Comparison of ENCODE assay signal across 12 cellular contexts in genomic region chr1:212754193-212754592, GRCh38. TPM values are rescaled to one million over a fixed set of nuclear protein-coding genes. Genes with fewer than 3 reads are reported as not detected.
DNase-seq lines count a peak whose midpoint lies in the region; ATAC-seq, FAIRE-seq and TF ChIP-seq lines count a peak whose summit lies in the region.
"Had no signal": no experiment of that assay in that cellular context is flagged by ENCODE, and none has a peak within 500 bp of the region (broad histone marks: within the 10 kb centered on the region; RNA-seq: fewer than 3 reads in every experiment).

No MANE protein-coding gene starts in this region.

- H3K27me3 ChIP-seq in esophagus squamous epithelium = no peaks in the 10 kb centered on the region

- no peak overlapping the region for H3K27ac ChIP-seq in esophagus squamous epithelium

- CTCF ChIA-PET in activated CD8-positive, alpha-beta T cell treated with anti-CD3 and anti-CD28 coated beads for 36 hours (lab: Charles Lee) = interaction anchor here (0.8 to 2.4 kb wide), 7 partner anchors 9 to 146 kb away, joined by 3 to 13 read pairs (median 3); partner anchors contain the start of gene ATF3

- POLR2A ChIA-PET in activated CD8-positive, alpha-beta T cell treated with anti-CD3 and anti-CD28 coated beads for 36 hours (lab: Charles Lee) = interaction anchor here (1.2 kb wide), 2 partner anchors 23 to 37 kb away, joined by 3 read pairs; no protein-coding TSS in a partner anchor

- TF ChIP-seq POLR2A in esophagus squamous epithelium (IDR thresholded peaks at IDR 0.05) = no peak
- no peak for TF ChIP-seq POLR2A in H54 (IDR thresholded peaks at IDR 0.05; ENCODE audit: low read depth, low read length)

- H3K36me3 Mint-ChIP-seq in CD14-positive monocyte = peaks cover 9 to 11% of the 10 kb centered on the region in 2 donors
- peaks cover 4% of the 10 kb centered on the region for H3K36me3 Mint-ChIP-seq in activated CD8-positive, alpha-beta T cell treated with anti-CD3 and anti-CD28 coated beads for 36 hours (ENCODE audit: low read depth)

- H3K27ac Mint-ChIP-seq in CD14-positive monocyte = peak overlapping the region; percentile 13 to 88 (median 84)
- peak overlapping the region; percentile 19 for H3K27ac Mint-ChIP-seq in activated CD8-positive, alpha-beta T cell treated with anti-CD3 and anti-CD28 coated beads for 36 hours

- intact Hi-C loops in CD14-positive monocyte (cut with micrococcal nuclease) (loop anchor here (5.0 kb wide), 3 partner anchors 38 to 103 kb away; partner anchors contain the start of genes NSL1 (in 2 of the 2), TATDN3 (in 2 of the 2) and FLVCR1 (in 1 of the 2)), esophagus squamous epithelium (cut with DNase I) (no loop called here)
- intact Hi-C loops in activated CD8-positive, alpha-beta T cell treated with anti-CD3 and anti-CD28 coated beads for 36 hours (cut with micrococcal nuclease) = loop anchor here (5.0 kb wide), 1 partner anchor 52 kb away; no protein-coding TSS in a partner anchor

- no peaks in the 10 kb centered on the region for H3K9me3 ChIP-seq in esophagus squamous epithelium

- H3K4me3 Mint-ChIP-seq in CD14-positive monocyte = peak overlapping the region in 1 of 2 donors; percentile 28
- no peak overlapping the region for H3K4me3 Mint-ChIP-seq in activated CD8-positive, alpha-beta T cell treated with anti-CD3 and anti-CD28 coated beads for 36 hours

- H3K4me1 ChIP-seq in esophagus squamous epithelium = peaks cover 0 to 38% (median 12%) of the 10 kb centered on the region in 3 donors

- TF ChIP-seq CTCF in CD14-positive monocyte (IDR thresholded peaks at IDR 0.05) (no peak), esophagus squamous epithelium (IDR thresholded peaks at IDR 0.05) (no peak)
- TF ChIP-seq CTCF in activated CD8-positive, alpha-beta T cell treated with anti-CD3 and anti-CD28 coated beads for 36 hours (IDR thresholded peaks at IDR 0.05) = no peak

- peak; percentile 44 for ATAC-seq in GM18907 (IDR thresholded peaks at IDR 0.05; ENCODE audit: unreplicated experiment)
- ATAC-seq in HG03159 (IDR thresholded peaks at IDR 0.05; ENCODE audit: unreplicated experiment) = peak; percentile 53
- no peak for ATAC-seq in activated CD8-positive, alpha-beta T cell treated with anti-CD3 and anti-CD28 coated beads for 36 hours

- no peak overlapping the region for H3K4me3 ChIP-seq in esophagus squamous epithelium

- WGBS in esophagus squamous epithelium, 2 donors = 49 to 67% methylated on average over 7 to 8 of the region's 8 CpGs

- H3K27me3 Mint-ChIP-seq in CD14-positive monocyte (ENCODE audit: low read depth in 3 of 3) = peaks cover 0 to 2% (median 0%) of the 10 kb centered on the region in 3 donors
- no peaks in the 10 kb centered on the region for H3K27me3 Mint-ChIP-seq in activated CD8-positive, alpha-beta T cell treated with anti-CD3 and anti-CD28 coated beads for 36 hours

- no peak for DNase-seq in CD14-positive monocyte (ENCODE audit: low spot score)
- DNase-seq in activated CD8-positive, alpha-beta T cell treated with anti-CD3 and anti-CD28 coated beads for 36 hours = no peak
- DNase-seq in SIG-M5 (lab: John Stamatoyannopoulos, UW) = no peak
- no peak for DNase-seq in esophagus squamous epithelium (lab: John Stamatoyannopoulos, UW)
- DNase-seq in H54 (ENCODE audit: insufficient read length, low spot score) = no peak
- no peak for DNase-seq in kidney glomerular epithelial cell (lab: John Stamatoyannopoulos, UW)
- DNase-seq: stimulated activated CD4-positive, alpha-beta T cell treated with anti-CD3 and anti-CD28 coated beads, Interleukin-4, amount 100 ng/mL, for 4 hours; SW 1271 had no signal

- peaks cover 48% of the 10 kb centered on the region for H3K4me1 Mint-ChIP-seq in CD14-positive monocyte
- peaks cover 45% of the 10 kb centered on the region for H3K4me1 Mint-ChIP-seq in activated CD8-positive, alpha-beta T cell treated with anti-CD3 and anti-CD28 coated beads for 36 hours (ENCODE audit: low read depth)

- peaks cover 0 to 2% (median 0%) of the 10 kb centered on the region in 7 donors for H3K9me3 Mint-ChIP-seq in CD14-positive monocyte
- H3K9me3 Mint-ChIP-seq in activated CD8-positive, alpha-beta T cell treated with anti-CD3 and anti-CD28 coated beads for 36 hours = no peaks in the 10 kb centered on the region

- FAIRE-seq in H54 (lab: Jason Lieb, UNC) = no peak
- FAIRE-seq: D721Med, urothelium cell line had no signal

- peaks cover 0 to 7% (median 0%) of the 10 kb centered on the region in 3 donors for H3K36me3 ChIP-seq in esophagus squamous epithelium

RNA-seq across cellular contexts. Expression of gene NSL1, which starts 37.4 kb away (rescaled TPM):
- polyA plus RNA-seq in CD14-positive monocyte = 10 to 100 TPM; 62.3 to 80.3 TPM
- 10 to 100 TPM; 29.6 to 34.9 TPM for total RNA-seq in activated CD8-positive, alpha-beta T cell treated with anti-CD3 and anti-CD28 coated beads for 36 hours
- 10 to 100 TPM; 10.8 to 22.3 (median 16.9) TPM for total RNA-seq in esophagus squamous epithelium

RNA-seq across cellular contexts. Expression of gene TATDN3, which starts 37.5 kb away (rescaled TPM):
- 10 to 100 TPM; 31.4 to 34.3 TPM for polyA plus RNA-seq in CD14-positive monocyte
- total RNA-seq in activated CD8-positive, alpha-beta T cell treated with anti-CD3 and anti-CD28 coated beads for 36 hours = 10 to 100 TPM; 17.4 to 24.2 TPM
- total RNA-seq in esophagus squamous epithelium = 10 to 100 TPM in 2 of 4 donors, 1 to 10 TPM in 2; 3.4 to 15.6 (median 10.4) TPM

RNA-seq across cellular contexts. Expression of gene BATF3, which starts 54.6 kb away (rescaled TPM):
- polyA plus RNA-seq in CD14-positive monocyte = 10 to 100 TPM; 15.1 to 34.7 TPM
- 10 to 100 TPM; 52.6 to 61.3 TPM for total RNA-seq in activated CD8-positive, alpha-beta T cell treated with anti-CD3 and anti-CD28 coated beads for 36 hours
- 1 to 10 TPM in 1 of 4 donors, under 1 TPM in 2, not detected in 1; 0.83 to 2.3 (median 0.91) TPM for total RNA-seq in esophagus squamous epithelium

Comparison
In these comparisons a context has a peak if more than half of its experiments do, and no peak if none do; other contexts are left out.
1. RNA of gene BATF3, which starts 54.6 kb away (total RNA-seq): 52.6 to 61.3 TPM in activated CD8-positive, alpha-beta T cell treated with anti-CD3 and anti-CD28 coated beads for 36 hours; 0.83 to 2.3 TPM in esophagus squamous epithelium; every median in the first group is over 10 times any median in the second.